ENCODE assay signal across 8 cellular contexts in the genomic region with DNA sequence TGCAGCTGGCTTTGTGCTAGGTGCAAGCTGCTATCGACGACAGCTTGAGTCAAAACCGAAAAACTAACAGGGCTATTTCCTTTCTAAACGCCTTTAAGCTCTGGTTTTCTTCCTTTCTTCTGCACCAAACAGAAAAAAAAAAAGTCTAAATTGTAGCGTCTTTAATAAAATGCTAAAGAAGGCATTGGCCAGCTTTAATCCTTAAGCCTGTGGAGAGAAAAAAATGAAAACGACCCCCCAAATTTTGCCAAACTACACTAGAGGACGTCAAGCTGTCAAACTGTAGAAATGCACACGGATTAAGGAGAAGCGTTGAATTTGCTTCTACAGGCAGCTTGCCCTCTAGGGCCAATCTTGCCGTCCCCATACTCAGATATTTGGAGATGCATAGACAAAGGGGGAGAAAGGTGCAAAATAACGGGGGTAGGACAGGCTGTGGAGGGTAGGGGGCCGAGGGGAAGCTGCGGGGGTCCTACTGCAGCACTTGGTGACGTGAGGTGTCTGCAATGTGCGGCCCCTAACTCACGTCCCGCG. TPM values are rescaled to one million over a fixed set of nuclear protein-coding genes. Genes with fewer than 3 reads are reported as not detected.
DNase-seq lines count a peak whose midpoint lies in the region; ATAC-seq, FAIRE-seq and TF ChIP-seq lines count a peak whose summit lies in the region.

No MANE protein-coding gene starts in this region.

- H3K4me1 Mint-ChIP-seq in type B pancreatic cell (ENCODE audit: unreplicated experiment), result peaks cover 17% of the 10 kb centered on the region

- ATAC-seq in GM21619 (IDR thresholded peaks at IDR 0.05; ENCODE audit: unreplicated experiment) (peak; percentile 17), HG02840 (IDR thresholded peaks at IDR 0.05; ENCODE audit: low FRiP score, unreplicated experiment) (no peak), HG03457 (IDR thresholded peaks at IDR 0.05; ENCODE audit: unreplicated experiment) (no peak)

- H3K4me3 Mint-ChIP-seq in type B pancreatic cell, result peak overlapping the region; percentile 81

- no peaks in the 10 kb centered on the region for H3K9me1 ChIP-seq in keratinocyte (ENCODE audit: control insufficient read depth, extremely low read depth, insufficient read depth, low read length)

- peaks cover 3% of the 10 kb centered on the region for H3K9me3 ChIP-seq in keratinocyte (ENCODE audit: control insufficient read depth, low read depth, low read length)

- TF ChIP-seq CTCF in BJ (IDR thresholded peaks at IDR 0.05; ENCODE audit: insufficient read depth, low read depth, low read length), result no peak
- TF ChIP-seq CTCF in VCaP (conservative IDR thresholded peaks at IDR 0.05), result no peak
- no peak for TF ChIP-seq CTCF in keratinocyte (optimal IDR thresholded peaks at IDR 0.05 in 1 of 3, IDR thresholded peaks at IDR 0.05 in 1 of 3, conservative IDR thresholded peaks at IDR 0.05 in 1 of 3; ENCODE audit: extremely low read depth in 1 of 3, insufficient read depth in 2 of 3, low read length in 3 of 3)
- no peak for TF ChIP-seq CTCF in type B pancreatic cell (conservative IDR thresholded peaks at IDR 0.05)

- POLR2A ChIA-PET in BJ (lab: Charles Lee), result no interaction called here

- dilution Hi-C loops in keratinocyte (cut with MboI; ENCODE audit: extremely low pct_ligation_motif_present, low sequenced_read_pairs), result no loop called here

- DNase-seq in BJ (ENCODE audit: low read depth) (no peak), keratinocyte (ENCODE audit: low read depth, low spot score) (no peak), type B pancreatic cell (ENCODE audit: extremely low spot score, unreplicated experiment) (no peak), NCI-H526 treated with DMSO at 0.1 percent for 48 hours (lab: John Stamatoyannopoulos, UW) (no peak)

- no peaks in the 10 kb centered on the region for H4K20me1 ChIP-seq in keratinocyte (ENCODE audit: control insufficient read depth, extremely low read depth, insufficient read depth, low read length)

- H3K4me3 ChIP-seq in BJ (ENCODE audit: low read depth, low read length), result peak overlapping the region; percentile 47
- peak overlapping the region; percentile 15 to 39 (median 21) for H3K4me3 ChIP-seq in keratinocyte (ENCODE audit: control insufficient read depth in 2 of 3, extremely low read depth in 1 of 3, insufficient read depth in 2 of 3, low read depth in 1 of 3, low read length in 3 of 3)

- H3K27me3 ChIP-seq in BJ (ENCODE audit: control insufficient read depth, insufficient read depth, low read length) (peaks cover 41% of the 10 kb centered on the region), keratinocyte (ENCODE audit: control insufficient read depth, extremely low read depth, insufficient read depth, low read length) (peaks cover 65% of the 10 kb centered on the region)

- no peaks in the 10 kb centered on the region for H3K36me3 Mint-ChIP-seq in type B pancreatic cell

- no peak overlapping the region for H3K9ac ChIP-seq in keratinocyte (ENCODE audit: control insufficient read depth, extremely low read depth, insufficient read depth, low read length)

- H3K27ac Mint-ChIP-seq in type B pancreatic cell, result peak overlapping the region; percentile 8

- no peaks in the 10 kb centered on the region for H3K79me2 ChIP-seq in keratinocyte (ENCODE audit: control insufficient read depth, insufficient read depth, low read length)

- peak overlapping the region; percentile 69 for H3K4me2 ChIP-seq in keratinocyte (ENCODE audit: control insufficient read depth, extremely low read depth, insufficient read depth, low read depth, low read length)

- FAIRE-seq in keratinocyte (lab: Jason Lieb, UNC), result no peak

- no peaks in the 10 kb centered on the region for H3K9me3 Mint-ChIP-seq in type B pancreatic cell

- peak overlapping the region; percentile 66 for H3K27ac ChIP-seq in VCaP
- H3K27ac ChIP-seq in keratinocyte (ENCODE audit: control insufficient read depth, insufficient read depth, low read length), result no peak overlapping the region

- H3K27me3 Mint-ChIP-seq in type B pancreatic cell, result peaks cover 91% of the 10 kb centered on the region

- H3K36me3 ChIP-seq in BJ (ENCODE audit: control insufficient read depth, insufficient read depth, low read length) (no peaks in the 10 kb centered on the region), keratinocyte (ENCODE audit: control insufficient read depth in 2 of 2, extremely low read depth in 1 of 2, insufficient read depth in 2 of 2, low read length in 2 of 2) (no peaks in the 10 kb centered on the region)

- CTCF ChIA-PET in BJ (lab: Yijun Ruan, JAX), result interaction anchor here (0.6 kb wide), 1 partner anchor 44 kb away, joined by 3 read pairs; no protein-coding TSS in a partner anchor

- no peaks in the 10 kb centered on the region for H3K4me1 ChIP-seq in keratinocyte (ENCODE audit: control insufficient read depth, extremely low read depth, insufficient read depth, low read length)

- H2AFZ ChIP-seq in keratinocyte (ENCODE audit: control insufficient read depth, low read length), result no peak overlapping the region

RNA-seq across cellular contexts. Expression of a gene that starts 1.5 kb away (rescaled TPM):
- polyA plus RNA-seq in BJ (2011; rRNA removed) (1.0 and 1.1 TPM in 2 replicates), keratinocyte (3.4 to 6.5 TPM (median 5.7 TPM) in 3 replicates)
- 0.15 and 0.33 TPM in 2 replicates for polyA minus RNA-seq in BJ (2011; rRNA and poly(A)+ RNA removed)
- 3.9 TPM for polyA plus RNA-seq in keratinocyte (2011; ENCODE audit: low read depth)
- polyA plus RNA-seq in keratinocyte (2011; cell fraction: cytosol; rRNA removed), result 4.8 and 5.0 TPM in 2 replicates
- polyA plus RNA-seq in keratinocyte (2011; cell fraction: nucleus; rRNA removed), result 2.2 and 2.5 TPM in 2 replicates
- 4.1 and 6.1 TPM in 2 replicates for polyA plus RNA-seq in keratinocyte (2012; ENCODE audit: low replicate concordance)
- polyA minus RNA-seq in keratinocyte, result 1.6 to 3.4 TPM (median 2.8 TPM) in 3 replicates
- 2.5 TPM for polyA minus RNA-seq in keratinocyte (2011; cell fraction: cytosol; rRNA and poly(A)+ RNA removed)
- 0.63 and 0.85 TPM in 2 replicates for polyA minus RNA-seq in keratinocyte (2011; cell fraction: nucleus; rRNA and poly(A)+ RNA removed)
- 0.48 and 6.3 TPM in 2 replicates for total RNA-seq in type B pancreatic cell (ENCODE audit: low replicate concordance)
